8 cellular contexts compared by ENCODE assay signal in genomic region chr1:234373064-234373937, GRCh38. TPM values are rescaled to one million over a fixed set of nuclear protein-coding genes. Genes with fewer than 3 reads are reported as not detected.
DNase-seq lines count a peak whose midpoint lies in the region; ATAC-seq and TF ChIP-seq lines count a peak whose summit lies in the region.

Gene COA6, plus strand, starts transcription at chr1:234373456. Its CDS starts 11 bp downstream, at chr1:234373467.

- H3K9me3 ChIP-seq in testis = no peaks in the 10 kb centered on the region

- peak; percentile 89 for DNase-seq in GM10248 (ENCODE audit: extremely low spot score)
- peak; percentile 98 for DNase-seq in NCI-H1092 treated with DMSO at 0.1 percent for 48 hours (lab: John Stamatoyannopoulos, UW)
- DNase-seq in SKM-1 (lab: John Stamatoyannopoulos, UW; ENCODE audit: unreplicated experiment) = peak; percentile 98
- DNase-seq in activated naive CD4-positive, alpha-beta T cell treated with anti-CD3 and anti-CD28 coated beads, Interleukin-2, amount 50 U/mL, for 72 hours (ENCODE audit: low spot score in 2 of 2) = peak; percentile 83 to 92
- peak; percentile 95 for DNase-seq in glomerular visceral epithelial cell (ENCODE audit: extremely low spot score)
- DNase-seq in omental fat pad (ENCODE audit: low spot score) = peak; percentile 78
- peak; percentile 94 for DNase-seq in testis

- H3K4me3 ChIP-seq in testis = peak within 1 kb of the TSS; percentile 68 to 79

- peaks cover 41 to 43% of the 10 kb centered on the region in 2 donors for H3K36me3 Mint-ChIP-seq in activated naive CD4-positive, alpha-beta T cell treated with anti-CD3 and anti-CD28 coated beads, Interleukin-2, amount 50 U/mL, for 72 hours

- ATAC-seq in HG02610 (IDR thresholded peaks at IDR 0.05; ENCODE audit: unreplicated experiment) (peak; percentile 94), omental fat pad (ENCODE audit: low FRiP score) (peak; percentile 98)
- ATAC-seq in activated naive CD4-positive, alpha-beta T cell treated with anti-CD3 and anti-CD28 coated beads, Interleukin-2, amount 50 U/mL, for 72 hours = peak; percentile 94 to 95

- intact Hi-C loops in testis (cut with DNase I; ENCODE audit: low total_unique reads) = no loop called here

- CTCF ChIA-PET in GM10248 (lab: Yijun Ruan, JAX) = interaction anchor here (0.6 to 1.5 kb wide), 6 partner anchors 9 to 1131 kb away, joined by 3 to 4 read pairs (median 3); no protein-coding TSS in a partner anchor

- H3K4me1 ChIP-seq in testis = peaks cover 7% of the 10 kb centered on the region

- H3K27ac Mint-ChIP-seq in activated naive CD4-positive, alpha-beta T cell treated with anti-CD3 and anti-CD28 coated beads, Interleukin-2, amount 50 U/mL, for 72 hours = peak within 1 kb of the TSS; percentile 96 to 98

- 0% methylated on average over 43 to 62 of the region's 62 CpGs for WGBS in testis, 2 donors

- no peaks in the 10 kb centered on the region for H3K36me3 ChIP-seq in testis (ENCODE audit: low read depth, missing control alignments)

- TF ChIP-seq POLR2A in testis (IDR thresholded peaks at IDR 0.05) = no peak

- H3K27me3 ChIP-seq in testis = no peaks in the 10 kb centered on the region

- POLR2A ChIA-PET in GM10248 (lab: Yijun Ruan, JAX) = interaction anchor here (0.5 kb wide), 1 partner anchor 854 kb away, joined by 3 read pairs; no protein-coding TSS in a partner anchor

- peaks cover 0 to 3% of the 10 kb centered on the region in 2 donors for H3K9me3 Mint-ChIP-seq in activated naive CD4-positive, alpha-beta T cell treated with anti-CD3 and anti-CD28 coated beads, Interleukin-2, amount 50 U/mL, for 72 hours

- peak within 1 kb of the TSS; percentile 82 to 88 for H3K27ac ChIP-seq in testis

- TF ChIP-seq CTCF in GM10248 (IDR thresholded peaks at IDR 0.05; ENCODE audit: control extremely low read depth, extremely low read depth, low read depth, missing control alignments) (no peak), omental fat pad (IDR thresholded peaks at IDR 0.05) (no peak), testis (IDR thresholded peaks at IDR 0.05) (peak in 2 of 3 experiments; percentile 16 to 25)

RNA-seq across cellular contexts. Expression of gene COA6, which starts in this region (rescaled TPM):
- total RNA-seq in activated naive CD4-positive, alpha-beta T cell treated with anti-CD3 and anti-CD28 coated beads, Interleukin-2, amount 50 U/mL, for 72 hours = 10 to 100 TPM; 58.9 to 79.4 TPM
- total RNA-seq in omental fat pad (10 to 100 TPM; 15.3 to 21.8 (median 15.8) TPM), testis (10 to 100 TPM in 1 of 2 donors, 1 to 10 TPM in 1; 9.7 to 11.1 TPM)
- 18.2 TPM for polyA plus RNA-seq in testis (ENCODE audit: insufficient read depth, low read depth, low replicate concordance)

Comparison
In these comparisons a context has a peak if more than half of its experiments do, and no peak if none do; other contexts are left out.
1. Peak in every context shown above with its lines: DNase-seq, ATAC-seq, H3K4me3 ChIP-seq and H3K27ac ChIP-seq.
2. CTCF ChIP-seq: peak in testis (2 of 3); none in GM10248 (single experiment) and omental fat pad (0 of 3).